Comparison of ENCODE assay signal across 8 cellular contexts in genomic region chr2:191013617-191013875, GRCh38. TPM values are rescaled to one million over a fixed set of nuclear protein-coding genes. Genes with fewer than 3 reads are reported as not detected.
DNase-seq lines count a peak whose midpoint lies in the region; FAIRE-seq and TF ChIP-seq lines count a peak whose summit lies in the region.

No MANE protein-coding gene starts in this region.

- no peak overlapping the region for H3K4me3 Mint-ChIP-seq in astrocyte (ENCODE audit: unreplicated experiment)

- H3K36me3 ChIP-seq in astrocyte (ENCODE audit: insufficient read depth, low read length) = peaks cover 3% of the 10 kb centered on the region
- H3K36me3 ChIP-seq in kidney epithelial cell (ENCODE audit: control insufficient read depth, insufficient read depth, low read length) = no peaks in the 10 kb centered on the region
- H3K36me3 ChIP-seq in thymus (ENCODE audit: control insufficient read depth, insufficient read depth) = no peaks in the 10 kb centered on the region

- peaks cover 22% of the 10 kb centered on the region for H4K20me1 ChIP-seq in astrocyte (ENCODE audit: insufficient read depth, low read length)

- peaks cover 33% of the 10 kb centered on the region for H3K79me2 ChIP-seq in astrocyte (ENCODE audit: insufficient read depth, low read length)

- H3K4me2 ChIP-seq in astrocyte (ENCODE audit: low read length) = peak overlapping the region; percentile 97

- FAIRE-seq in astrocyte (lab: Jason Lieb, UNC) = no peak

- peaks cover 1% of the 10 kb centered on the region for H3K9me3 Mint-ChIP-seq in astrocyte (ENCODE audit: unreplicated experiment)

- 1% methylated on average over 11 of the region's 11 CpGs for WGBS in thymus

- no peaks in the 10 kb centered on the region for H3K27me3 Mint-ChIP-seq in astrocyte (ENCODE audit: low read depth, unreplicated experiment)

- H3K9me3 ChIP-seq in astrocyte (ENCODE audit: insufficient read depth, low read depth, low read length) (no peaks in the 10 kb centered on the region), thymus (ENCODE audit: control insufficient read depth) (no peaks in the 10 kb centered on the region)

- DNase-seq in NCI-H345 treated with DMSO at 0.1 percent for 48 hours (lab: John Stamatoyannopoulos, UW; ENCODE audit: unreplicated experiment) = peak; percentile 10
- no peak for DNase-seq in NCI-H345 (lab: John Stamatoyannopoulos, UW)
- DNase-seq in astrocyte (ENCODE audit: low read depth) = no peak
- DNase-seq in kidney epithelial cell (ENCODE audit: low read depth) = no peak
- DNase-seq in NCI-H446 (lab: John Stamatoyannopoulos, UW) = no peak
- DNase-seq in NCI-H510A (lab: John Stamatoyannopoulos, UW) = no peak
- no peak for DNase-seq in NCI-H1694 (lab: John Stamatoyannopoulos, UW)

- H3K27ac Mint-ChIP-seq in astrocyte (ENCODE audit: unreplicated experiment) = no peak overlapping the region

- H3K4me3 ChIP-seq in astrocyte (ENCODE audit: insufficient read depth, low read depth, low read length) (peak overlapping the region; percentile 100), kidney epithelial cell (ENCODE audit: low read depth, low read length) (peak overlapping the region; percentile 91), thymus (ENCODE audit: low read length) (peak overlapping the region; percentile 91)

- H3K27me3 ChIP-seq in astrocyte (ENCODE audit: insufficient read depth, low read length) (no peaks in the 10 kb centered on the region), kidney epithelial cell (ENCODE audit: control insufficient read depth, insufficient read depth, low read length) (no peaks in the 10 kb centered on the region), thymus (ENCODE audit: control insufficient read depth, insufficient read depth) (no peaks in the 10 kb centered on the region)

- H3K9ac ChIP-seq in astrocyte (ENCODE audit: low read length) = peak overlapping the region; percentile 91

- peak overlapping the region; percentile 77 for H2AFZ ChIP-seq in astrocyte (ENCODE audit: low read depth, low read length)

- no peak for TF ChIP-seq CTCF in astrocyte (IDR thresholded peaks at IDR 0.05; ENCODE audit: insufficient read depth, low read depth, low read length)
- TF ChIP-seq CTCF in kidney epithelial cell (IDR thresholded peaks at IDR 0.05; ENCODE audit: insufficient read depth, low read length, poor library complexity, severe bottlenecking) = no peak

- peaks cover 14% of the 10 kb centered on the region for H3K4me1 ChIP-seq in astrocyte (ENCODE audit: insufficient read depth, low read length)
- H3K4me1 ChIP-seq in thymus (ENCODE audit: control insufficient read depth, insufficient read depth, low read length) = peaks cover 22% of the 10 kb centered on the region

- H3K27ac ChIP-seq in astrocyte (ENCODE audit: low read depth, low read length) (peak overlapping the region; percentile 68), thymus (ENCODE audit: low read depth) (peak overlapping the region; percentile 98)

- H3K36me3 Mint-ChIP-seq in astrocyte (ENCODE audit: low read depth, unreplicated experiment) = peaks cover 14% of the 10 kb centered on the region

- peaks cover 13% of the 10 kb centered on the region for H3K4me1 Mint-ChIP-seq in astrocyte (ENCODE audit: low read depth, unreplicated experiment)

RNA-seq across cellular contexts. Expression of gene STAT1, which starts 0.4 kb away (rescaled TPM):
- total RNA-seq in astrocyte (377 and 447 TPM in 2 replicates), kidney epithelial cell (63.6 and 66.3 TPM in 2 replicates)
- polyA plus RNA-seq in thymus = 77.8 TPM
